Comparison of ENCODE assay signal across 8 cellular contexts in the genomic region with DNA sequence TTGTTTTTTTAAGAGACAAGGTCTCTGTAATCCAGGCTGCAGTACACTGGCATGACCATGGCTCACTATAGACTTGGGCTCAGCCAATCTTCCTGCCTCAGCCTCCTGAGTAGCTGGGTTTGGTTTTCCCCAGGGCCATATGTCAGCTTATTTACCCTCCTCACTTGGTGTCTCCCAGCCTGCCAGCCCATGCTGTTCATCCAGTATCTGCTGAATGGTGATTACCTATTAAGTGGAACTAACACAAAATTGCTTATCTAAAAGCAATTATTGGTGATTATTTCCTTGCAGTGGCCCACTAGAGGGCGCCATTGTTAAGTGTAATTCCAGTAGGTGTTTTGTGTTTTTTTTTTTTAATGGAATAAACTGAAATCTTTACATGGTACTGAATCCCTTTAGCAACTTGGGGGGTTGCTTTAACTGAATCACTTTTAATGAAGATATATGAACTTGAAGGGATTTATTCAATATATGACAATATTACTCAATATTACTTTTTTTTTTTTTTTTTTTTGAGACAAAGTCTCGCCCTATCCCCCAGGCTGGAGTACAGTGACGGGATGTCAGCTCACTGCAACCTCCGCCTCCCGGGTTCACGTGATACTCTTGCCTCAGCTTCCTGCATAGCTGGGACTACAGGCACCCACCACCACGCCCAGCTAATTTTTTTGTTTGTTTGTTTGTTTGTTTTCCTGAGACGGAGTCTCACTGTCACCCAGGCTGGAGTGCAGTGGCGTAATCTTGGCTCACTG. TPM values are rescaled to one million over a fixed set of nuclear protein-coding genes. Genes with fewer than 3 reads are reported as not detected.
A peak's percentile ranks its signal among the peaks of the same experiment; 100 is the strongest.
DNase-seq lines count a peak whose midpoint lies in the region; ATAC-seq and TF ChIP-seq lines count a peak whose summit lies in the region.

No MANE protein-coding gene starts in this region.

- DNase-seq in CD1c-positive myeloid dendritic cell (ENCODE audit: extremely low spot score) = peak; percentile 79
- DNase-seq in HUDEP-2 (lab: John Stamatoyannopoulos, UW; ENCODE audit: unreplicated experiment in 76 of 76) = peak in 51 of 76 experiments; percentile 4 to 62 (median 30)
- peak; percentile 54 for DNase-seq in RPMI7951 (ENCODE audit: low read depth)
- peak; percentile 52 for DNase-seq in activated T-helper 1 cell treated with anti-CD3 and anti-CD28 coated beads, Interleukin-12 subunit alpha, Interleukin-12 subunit beta, Interleukin-2, Interleukin-4 antibody, amounts not matched to agents 30 ng/mL and 10 ng/mL and 1 ng/mL, durations not matched to agents 14 hours and 24 hours and 36 hours (ENCODE audit: low spot score)
- no peak for DNase-seq in foreskin keratinocyte
- DNase-seq in psoas muscle = peak; percentile 54 to 61

- ATAC-seq in foreskin keratinocyte (peak; percentile 39), psoas muscle (peak in 3 of 4 donors; percentile 18 to 38 (median 31)), GM21786 (IDR thresholded peaks at IDR 0.05; ENCODE audit: unreplicated experiment) (no peak), GM21515 (IDR thresholded peaks at IDR 0.05; ENCODE audit: unreplicated experiment) (no peak)

- H3K27ac Mint-ChIP-seq in activated T-helper 1 cell treated with anti-CD3 and anti-CD28 coated beads, Interleukin-12 subunit alpha, Interleukin-12 subunit beta, Interleukin-2, Interleukin-4 antibody, amounts not matched to agents 30 ng/mL and 10 ng/mL and 1 ng/mL, durations not matched to agents 14 hours and 24 hours and 36 hours = peak overlapping the region; percentile 56

- no peak overlapping the region for H3K4me3 Mint-ChIP-seq in activated T-helper 1 cell treated with anti-CD3 and anti-CD28 coated beads, Interleukin-12 subunit alpha, Interleukin-12 subunit beta, Interleukin-2, Interleukin-4 antibody, amounts not matched to agents 30 ng/mL and 10 ng/mL and 1 ng/mL, durations not matched to agents 14 hours and 24 hours and 36 hours

- no peak overlapping the region for H3K27ac ChIP-seq in foreskin keratinocyte
- H3K27ac ChIP-seq in psoas muscle = no peak overlapping the region

- WGBS in psoas muscle, 3 donors = 47 to 56% (median 52%) methylated on average over 9 of the region's 9 CpGs

- H3K4me1 ChIP-seq in foreskin keratinocyte = no peaks in the 10 kb centered on the region
- peaks cover 3% of the 10 kb centered on the region for H3K4me1 ChIP-seq in psoas muscle

- no peaks in the 10 kb centered on the region for H3K9me3 ChIP-seq in psoas muscle

- intact Hi-C loops in activated T-helper 1 cell treated with anti-CD3 and anti-CD28 coated beads, Interleukin-12 subunit alpha, Interleukin-12 subunit beta, Interleukin-2, Interleukin-4 antibody, amounts not matched to agents 30 ng/mL and 10 ng/mL and 1 ng/mL, durations not matched to agents 14 hours and 24 hours and 36 hours (cut with micrococcal nuclease) = loop anchor here (1.0 to 2.0 kb wide), 4 partner anchors 14 to 339 kb away; a partner anchor contains a TSS
- intact Hi-C loops in psoas muscle (cut with DNase I) = loop anchor here (2.0 to 10.0 kb wide), 4 partner anchors 155 to 337 kb away; no protein-coding TSS in a partner anchor

- peaks cover 6 to 33% of the 10 kb centered on the region in 2 donors for H3K36me3 ChIP-seq in psoas muscle (ENCODE audit: insufficient read depth in 1 of 2, low read depth in 1 of 2)

- H3K36me3 Mint-ChIP-seq in activated T-helper 1 cell treated with anti-CD3 and anti-CD28 coated beads, Interleukin-12 subunit alpha, Interleukin-12 subunit beta, Interleukin-2, Interleukin-4 antibody, amounts not matched to agents 30 ng/mL and 10 ng/mL and 1 ng/mL, durations not matched to agents 14 hours and 24 hours and 36 hours (ENCODE audit: low read depth) = peaks cover 22% of the 10 kb centered on the region

- peaks cover 3% of the 10 kb centered on the region for H3K4me1 Mint-ChIP-seq in activated T-helper 1 cell treated with anti-CD3 and anti-CD28 coated beads, Interleukin-12 subunit alpha, Interleukin-12 subunit beta, Interleukin-2, Interleukin-4 antibody, amounts not matched to agents 30 ng/mL and 10 ng/mL and 1 ng/mL, durations not matched to agents 14 hours and 24 hours and 36 hours (ENCODE audit: low read depth)

- TF ChIP-seq CTCF in foreskin keratinocyte (conservative IDR thresholded peaks at IDR 0.05) (peak; percentile 77), psoas muscle (IDR thresholded peaks at IDR 0.05) (peak; percentile 84)

- H3K27me3 ChIP-seq in foreskin keratinocyte = no peaks in the 10 kb centered on the region
- no peaks in the 10 kb centered on the region for H3K27me3 ChIP-seq in psoas muscle (ENCODE audit: insufficient read depth in 3 of 3, low read length in 2 of 3)

- no peaks in the 10 kb centered on the region for H3K27me3 Mint-ChIP-seq in activated T-helper 1 cell treated with anti-CD3 and anti-CD28 coated beads, Interleukin-12 subunit alpha, Interleukin-12 subunit beta, Interleukin-2, Interleukin-4 antibody, amounts not matched to agents 30 ng/mL and 10 ng/mL and 1 ng/mL, durations not matched to agents 14 hours and 24 hours and 36 hours (ENCODE audit: insufficient read depth)

- H3K4me3 ChIP-seq in psoas muscle = no peak overlapping the region

- no peaks in the 10 kb centered on the region for H3K9me3 Mint-ChIP-seq in activated T-helper 1 cell treated with anti-CD3 and anti-CD28 coated beads, Interleukin-12 subunit alpha, Interleukin-12 subunit beta, Interleukin-2, Interleukin-4 antibody, amounts not matched to agents 30 ng/mL and 10 ng/mL and 1 ng/mL, durations not matched to agents 14 hours and 24 hours and 36 hours

RNA-seq across cellular contexts. Expression of a gene that starts 13.8 kb away (rescaled TPM):
- total RNA-seq in RPMI7951 (2014; rRNA removed; shearing (Covaris generic)) = 33.9 and 40.7 TPM in 2 replicates
- 107 TPM in 2 replicates for total RNA-seq in activated T-helper 1 cell treated with anti-CD3 and anti-CD28 coated beads, Interleukin-12 subunit alpha, Interleukin-12 subunit beta, Interleukin-2, Interleukin-4 antibody, amounts not matched to agents 30 ng/mL and 10 ng/mL and 1 ng/mL, durations not matched to agents 14 hours and 24 hours and 36 hours
- total RNA-seq in foreskin keratinocyte (45.6 and 54.7 TPM in 2 replicates), psoas muscle (10 to 100 TPM; 14.4 to 19.7 (median 16.1) TPM)
- polyA plus RNA-seq in foreskin keratinocyte (32.3 and 38.5 TPM in 2 replicates), psoas muscle (10 to 100 TPM; 11.8 to 25.0 (median 15.5) TPM)

RNA-seq across cellular contexts. Expression of a gene that starts 43.0 kb away (rescaled TPM):
- not detected in 2 replicates for total RNA-seq in RPMI7951 (2014; rRNA removed; shearing (Covaris generic))
- total RNA-seq in activated T-helper 1 cell treated with anti-CD3 and anti-CD28 coated beads, Interleukin-12 subunit alpha, Interleukin-12 subunit beta, Interleukin-2, Interleukin-4 antibody, amounts not matched to agents 30 ng/mL and 10 ng/mL and 1 ng/mL, durations not matched to agents 14 hours and 24 hours and 36 hours = 0.31 and 0.32 TPM in 2 replicates
- total RNA-seq in foreskin keratinocyte (not detected in 2 replicates), psoas muscle (not detected)
- polyA plus RNA-seq in foreskin keratinocyte (0.02 TPM in 1 of 2 replicates, not detected in the other), psoas muscle (under 1 TPM; 0.03 to 0.17 (median 0.06) TPM)

Comparison
In these comparisons a context has a peak if more than half of its experiments do, and no peak if none do; other contexts are left out.
1. DNase-seq: peak in CD1c-positive myeloid dendritic cell (single experiment), HUDEP-2 (51 of 76), RPMI7951 (single experiment), activated T-helper 1 cell treated with anti-CD3 and anti-CD28 coated beads, Interleukin-12 subunit alpha, Interleukin-12 subunit beta, Interleukin-2, Interleukin-4 antibody, amounts not matched to agents 30 ng/mL and 10 ng/mL and 1 ng/mL, durations not matched to agents 14 hours and 24 hours and 36 hours (single experiment) and psoas muscle (2 of 2); none in foreskin keratinocyte (0 of 2).
2. ATAC-seq: peak in foreskin keratinocyte (single experiment) and psoas muscle (3 of 4); none in GM21786 (single experiment) and GM21515 (single experiment).